1 cellular context compared by ENCODE assay signal in the genomic region with DNA sequence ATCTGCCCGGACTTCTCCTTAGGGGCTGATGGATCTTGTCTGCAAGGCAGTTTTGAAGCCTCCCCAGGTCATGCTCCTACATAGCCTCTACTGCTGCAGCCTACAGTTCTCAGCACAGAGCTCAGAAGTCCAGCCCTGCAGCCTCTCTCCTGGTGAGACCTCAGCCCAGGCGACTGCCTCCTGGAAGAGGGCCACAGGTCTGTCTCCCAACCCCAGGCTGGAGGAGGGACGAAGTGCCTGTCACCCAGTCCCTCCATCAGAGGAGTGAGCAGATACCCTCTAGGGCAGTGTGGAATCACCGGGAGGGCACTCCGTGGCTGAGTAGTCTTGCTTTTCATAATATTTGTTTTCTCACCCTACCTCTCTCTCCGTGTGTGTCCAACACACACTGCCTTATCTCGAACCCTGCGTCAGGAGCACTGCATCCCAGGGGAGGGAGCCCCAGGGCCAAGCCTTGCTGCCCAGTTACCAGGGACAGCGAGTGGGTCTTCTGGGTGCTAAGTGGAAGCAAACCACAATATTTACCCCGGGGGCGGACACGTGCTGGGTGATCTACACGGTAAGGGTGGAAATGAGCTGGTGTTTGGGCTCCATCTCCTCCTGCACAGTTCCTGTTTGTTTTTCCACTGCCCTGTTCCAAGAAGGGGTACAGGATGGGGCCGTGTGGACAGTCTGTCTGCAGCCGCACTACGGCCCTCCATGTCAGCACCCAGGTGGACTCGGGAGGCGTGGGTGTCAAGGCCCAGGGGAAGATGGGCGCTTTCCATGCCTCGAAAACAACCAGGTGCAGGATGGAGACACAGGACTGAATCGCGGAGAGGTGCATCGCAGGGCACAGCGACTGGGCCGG.
TF ChIP-seq lines count a peak whose summit lies in the region.

No MANE protein-coding gene starts in this region.

TF ChIP-seq in HepG2, 621 proteins besides CTCF, POLR2A, EP300 and RAD21 (continued from another document):
- TF ChIP-seq, protein P1, sequence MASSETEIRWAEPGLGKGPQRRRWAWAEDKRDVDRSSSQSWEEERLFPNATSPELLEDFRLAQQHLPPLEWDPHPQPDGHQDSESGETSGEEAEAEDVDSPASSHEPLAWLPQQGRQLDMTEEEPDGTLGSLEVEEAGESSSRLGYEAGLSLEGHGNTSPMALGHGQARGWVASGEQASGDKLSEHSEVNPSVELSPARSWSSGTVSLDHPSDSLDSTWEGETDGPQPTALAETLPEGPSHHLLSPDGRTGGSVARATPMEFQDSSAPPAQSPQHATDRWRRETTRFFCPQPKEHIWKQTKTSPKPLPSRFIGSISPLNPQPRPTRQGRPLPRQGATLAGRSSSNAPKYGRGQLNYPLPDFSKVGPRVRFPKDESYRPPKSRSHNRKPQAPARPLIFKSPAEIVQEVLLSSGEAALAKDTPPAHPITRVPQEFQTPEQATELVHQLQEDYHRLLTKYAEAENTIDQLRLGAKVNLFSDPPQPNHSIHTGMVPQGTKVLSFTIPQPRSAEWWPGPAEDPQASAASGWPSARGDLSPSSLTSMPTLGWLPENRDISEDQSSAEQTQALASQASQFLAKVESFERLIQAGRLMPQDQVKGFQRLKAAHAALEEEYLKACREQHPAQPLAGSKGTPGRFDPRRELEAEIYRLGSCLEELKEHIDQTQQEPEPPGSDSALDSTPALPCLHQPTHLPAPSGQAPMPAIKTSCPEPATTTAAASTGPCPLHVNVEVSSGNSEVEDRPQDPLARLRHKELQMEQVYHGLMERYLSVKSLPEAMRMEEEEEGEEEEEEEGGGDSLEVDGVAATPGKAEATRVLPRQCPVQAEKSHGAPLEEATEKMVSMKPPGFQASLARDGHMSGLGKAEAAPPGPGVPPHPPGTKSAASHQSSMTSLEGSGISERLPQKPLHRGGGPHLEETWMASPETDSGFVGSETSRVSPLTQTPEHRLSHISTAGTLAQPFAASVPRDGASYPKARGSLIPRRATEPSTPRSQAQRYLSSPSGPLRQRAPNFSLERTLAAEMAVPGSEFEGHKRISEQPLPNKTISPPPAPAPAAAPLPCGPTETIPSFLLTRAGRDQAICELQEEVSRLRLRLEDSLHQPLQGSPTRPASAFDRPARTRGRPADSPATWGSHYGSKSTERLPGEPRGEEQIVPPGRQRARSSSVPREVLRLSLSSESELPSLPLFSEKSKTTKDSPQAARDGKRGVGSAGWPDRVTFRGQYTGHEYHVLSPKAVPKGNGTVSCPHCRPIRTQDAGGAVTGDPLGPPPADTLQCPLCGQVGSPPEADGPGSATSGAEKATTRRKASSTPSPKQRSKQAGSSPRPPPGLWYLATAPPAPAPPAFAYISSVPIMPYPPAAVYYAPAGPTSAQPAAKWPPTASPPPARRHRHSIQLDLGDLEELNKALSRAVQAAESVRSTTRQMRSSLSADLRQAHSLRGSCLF (CRISPR knock-in tag; IDR thresholded peaks at IDR 0.05; ENCODE audit: borderline replicate concordance), result no peak
- no peak for TF ChIP-seq ZNF383 (CRISPR knock-in tag; IDR thresholded peaks at IDR 0.05; ENCODE audit: borderline replicate concordance)
- TF ChIP-seq REPIN1 (CRISPR knock-in tag; IDR thresholded peaks at IDR 0.05; ENCODE audit: borderline replicate concordance, low read depth), result no peak
- TF ChIP-seq U2AF2 (IDR thresholded peaks at IDR 0.05; ENCODE audit: low read depth, low read length), result no peak
- peak; percentile 50 for TF ChIP-seq ZNF687 (CRISPR knock-in tag; IDR thresholded peaks at IDR 0.05)
- no peak for TF ChIP-seq MIER3 (CRISPR knock-in tag; IDR thresholded peaks at IDR 0.05; ENCODE audit: borderline replicate concordance)
- no peak for TF ChIP-seq ZNF841 (CRISPR knock-in tag; IDR thresholded peaks at IDR 0.05; ENCODE audit: borderline replicate concordance)
- TF ChIP-seq ZNF235 (CRISPR knock-in tag; IDR thresholded peaks at IDR 0.05; ENCODE audit: borderline replicate concordance), result no peak
- TF ChIP-seq LCORL (IDR thresholded peaks at IDR 0.05), result no peak
- TF ChIP-seq LCORL (CRISPR knock-in tag; IDR thresholded peaks at IDR 0.05), result no peak
